36 cellular contexts compared by ENCODE assay signal in genomic region chr3:133360476-133360875, GRCh38. TPM values are rescaled to one million over a fixed set of nuclear protein-coding genes. Genes with fewer than 3 reads are reported as not detected.
"Had no signal": no experiment of that assay in that cellular context is flagged by ENCODE, and none has a peak within 500 bp of the region (broad histone marks: within the 10 kb centered on the region; RNA-seq: fewer than 3 reads in every experiment).

No MANE protein-coding gene starts in this region.

- H3K4me1 Mint-ChIP-seq: activated CD4-positive, alpha-beta T cell treated with anti-CD3 and anti-CD28 coated beads, Interleukin-2, amount 10 ng/mL, durations not matched to agents 7 days and 5 days had no signal

- ATAC-seq: activated CD4-positive, CD25-positive, alpha-beta regulatory T cell treated with anti-CD3 and anti-CD28 coated beads, Interleukin-2, amount 50 U/mL, for 24 hours; activated CD8-positive, alpha-beta memory T cell treated with anti-CD3 and anti-CD28 coated beads, Interleukin-2, amount 10 ng/mL, durations not matched to agents 7 days and 5 days; activated CD8-positive, alpha-beta T cell treated with anti-CD3 and anti-CD28 coated beads, Interleukin-2, amount 10 ng/mL, durations not matched to agents 7 days and 5 days; activated naive CD4-positive, alpha-beta T cell treated with anti-CD3 and anti-CD28 coated beads, Interleukin-2, amount 50 U/mL, for 72 hours; body of pancreas; WTC11 had no signal

- H3K27me3 Mint-ChIP-seq: activated CD8-positive, alpha-beta memory T cell treated with anti-CD3 and anti-CD28 coated beads, Interleukin-2, amount 10 ng/mL, durations not matched to agents 7 days and 5 days; activated naive CD8-positive, alpha-beta T cell treated with anti-CD3 and anti-CD28 coated beads for 36 hours had no signal

- H3K9me3 Mint-ChIP-seq: activated CD4-positive, alpha-beta memory T cell treated with anti-CD3 and anti-CD28 coated beads, Interleukin-2, amount 10 ng/mL, durations not matched to agents 7 days and 5 days; activated T-cell treated with anti-CD3 and anti-CD28 coated beads, Interleukin-2, amount 50 U/mL, for 24 hours; T-helper 1 cell treated with Interleukin-12 subunit alpha and Interleukin-12 subunit beta and Interleukin-4 antibody, amounts not matched to agents 30 μg/mL and 1 μg/mL, for 36 hours; T-helper 2 cell treated with Interferon-gamma antibody and Interleukin-4, amounts not matched to agents 5 μg/mL and 100 μg/mL, for 36 hours had no signal

- H3K27ac ChIP-seq: adrenal gland, body of pancreas, brain microvascular endothelial cell, breast epithelium, VCaP had no signal

- H3K27me3 ChIP-seq: adrenal gland, body of pancreas, brain microvascular endothelial cell, breast epithelium had no signal

- H3K36me3 Mint-ChIP-seq: activated CD8-positive, alpha-beta memory T cell treated with anti-CD3 and anti-CD28 coated beads, Interleukin-2, amount 10 ng/mL, durations not matched to agents 7 days and 5 days had no signal

- H3K4me1 ChIP-seq: adrenal gland, body of pancreas, breast epithelium had no signal

- H3K27ac Mint-ChIP-seq: activated CD4-positive, alpha-beta memory T cell treated with anti-CD3 and anti-CD28 coated beads, Interleukin-2, amount 10 ng/mL, durations not matched to agents 7 days and 5 days; activated CD4-positive, alpha-beta T cell treated with anti-CD3 and anti-CD28 coated beads, Interleukin-2, amount 10 ng/mL, durations not matched to agents 7 days and 5 days; activated CD8-positive, alpha-beta memory T cell treated with anti-CD3 and anti-CD28 coated beads, Interleukin-2, amount 10 ng/mL, durations not matched to agents 7 days and 5 days; activated CD8-positive, alpha-beta T cell treated with anti-CD3 and anti-CD28 coated beads, Interleukin-2, amount 10 ng/mL, durations not matched to agents 7 days and 5 days; activated naive CD4-positive, alpha-beta T cell treated with anti-CD3 and anti-CD28 coated beads for 36 hours; activated naive CD4-positive, alpha-beta T cell treated with anti-CD3 and anti-CD28 coated beads, Interleukin-2, amount 50 U/mL, for 72 hours; activated naive CD8-positive, alpha-beta T cell treated with anti-CD3 and anti-CD28 coated beads for 36 hours; activated T-cell treated with anti-CD3 and anti-CD28 coated beads, Interleukin-2, amount 50 U/mL, for 24 hours; T-helper 1 cell treated with Interleukin-12 subunit alpha and Interleukin-12 subunit beta and Interleukin-4 antibody, amounts not matched to agents 30 μg/mL and 1 μg/mL, for 36 hours; T-helper 2 cell treated with Interferon-gamma antibody and Interleukin-4, amounts not matched to agents 5 μg/mL and 100 μg/mL, for 36 hours; WTC11 had no signal

- H3K4me3 ChIP-seq: adrenal gland, body of pancreas, breast epithelium had no signal

- H3K4me3 Mint-ChIP-seq: activated CD4-positive, alpha-beta memory T cell treated with anti-CD3 and anti-CD28 coated beads, Interleukin-2, amount 10 ng/mL, durations not matched to agents 7 days and 5 days; activated CD4-positive, alpha-beta T cell treated with anti-CD3 and anti-CD28 coated beads, Interleukin-2, amount 10 ng/mL, durations not matched to agents 7 days and 5 days; activated CD8-positive, alpha-beta memory T cell treated with anti-CD3 and anti-CD28 coated beads, Interleukin-2, amount 10 ng/mL, durations not matched to agents 7 days and 5 days; activated CD8-positive, alpha-beta T cell treated with anti-CD3 and anti-CD28 coated beads, Interleukin-2, amount 10 ng/mL, durations not matched to agents 7 days and 5 days; activated naive CD4-positive, alpha-beta T cell treated with anti-CD3 and anti-CD28 coated beads for 36 hours; activated naive CD8-positive, alpha-beta T cell treated with anti-CD3 and anti-CD28 coated beads for 36 hours; activated T-cell treated with anti-CD3 and anti-CD28 coated beads, Interleukin-2, amount 50 U/mL, for 24 hours; T-helper 1 cell treated with Interleukin-12 subunit alpha and Interleukin-12 subunit beta and Interleukin-4 antibody, amounts not matched to agents 30 μg/mL and 1 μg/mL, for 36 hours; T-helper 2 cell treated with Interferon-gamma antibody and Interleukin-4, amounts not matched to agents 5 μg/mL and 100 μg/mL, for 36 hours; WTC11 had no signal

- DNase-seq: activated CD4-positive, alpha-beta memory T cell treated with anti-CD3 and anti-CD28 coated beads, Interleukin-2, amount 10 ng/mL, durations not matched to agents 7 days and 5 days; activated CD4-positive, alpha-beta T cell treated with anti-CD3 and anti-CD28 coated beads for 4 hours; activated CD4-positive, alpha-beta T cell treated with anti-CD3 and anti-CD28 coated beads, Interleukin-2, amount 10 ng/mL, durations not matched to agents 7 days and 5 days; activated CD4-positive, alpha-beta T cell treated with anti-CD3 and anti-CD28 coated beads, Interleukin-2, amount 50 U/mL, for 48 hours; activated CD4-positive, CD25-positive, alpha-beta regulatory T cell; activated CD8-positive, alpha-beta memory T cell treated with anti-CD3 and anti-CD28 coated beads for 24 hours; activated CD8-positive, alpha-beta memory T cell treated with anti-CD3 and anti-CD28 coated beads, Interleukin-2, amount 10 ng/mL, durations not matched to agents 7 days and 5 days; activated CD8-positive, alpha-beta memory T cell treated with anti-CD3 and anti-CD28 coated beads, Interleukin-2, amount 50 U/mL, for 48 hours; activated CD8-positive, alpha-beta T cell treated with anti-CD3 and anti-CD28 coated beads, Interleukin-2, amount 10 ng/mL, durations not matched to agents 7 days and 5 days; activated effector memory CD4-positive, alpha-beta T cell treated with anti-CD3 and anti-CD28 coated beads, Interleukin-2, amount 50 U/mL, for 16 hours; activated gamma-delta T cell treated with Interleukin-2 at 50 U/mL for 16 hours; activated naive CD4-positive, alpha-beta T cell; activated naive CD4-positive, alpha-beta T cell treated with anti-CD3 and anti-CD28 coated beads for 36 hours; activated naive CD4-positive, alpha-beta T cell treated with anti-CD3 and anti-CD28 coated beads, Interleukin-2, amount 50 U/mL, for 16 hours; activated naive CD8-positive, alpha-beta T cell treated with anti-CD3 and anti-CD28 coated beads for 36 hours; activated T-cell treated with anti-CD3 and anti-CD28 coated beads, Interleukin-2, amount 50 U/mL, for 24 hours; activated T-cell treated with anti-CD3 and anti-CD28 coated beads, Interleukin-2, amount 50 U/mL, for 48 hours; adrenal gland; amniotic stem cell; aorta; body of pancreas; brain microvascular endothelial cell; central memory CD4-positive, alpha-beta T cell; T-helper 1 cell; T-helper 2 cell; T-helper 9 cell had no signal

- H3K36me3 ChIP-seq: adrenal gland, brain microvascular endothelial cell, breast epithelium had no signal

- H3K9me3 ChIP-seq: adrenal gland, body of pancreas, breast epithelium had no signal

RNA-seq across cellular contexts. Expression of gene BFSP2, which starts 39.4 kb away (rescaled TPM):
- total RNA-seq: activated naive CD4-positive, alpha-beta T cell treated with anti-CD3 and anti-CD28 coated beads for 36 hours; activated naive CD4-positive, alpha-beta T cell treated with anti-CD3 and anti-CD28 coated beads, Interleukin-2, amount 50 U/mL, for 72 hours; activated naive CD8-positive, alpha-beta T cell treated with anti-CD3 and anti-CD28 coated beads for 36 hours; adrenal gland; aorta; astrocyte; body of pancreas; breast epithelium; cardiac septum; cerebellum; WTC11 had no signal
